ENCODE assay signal across 20 cellular contexts in the genomic region with DNA sequence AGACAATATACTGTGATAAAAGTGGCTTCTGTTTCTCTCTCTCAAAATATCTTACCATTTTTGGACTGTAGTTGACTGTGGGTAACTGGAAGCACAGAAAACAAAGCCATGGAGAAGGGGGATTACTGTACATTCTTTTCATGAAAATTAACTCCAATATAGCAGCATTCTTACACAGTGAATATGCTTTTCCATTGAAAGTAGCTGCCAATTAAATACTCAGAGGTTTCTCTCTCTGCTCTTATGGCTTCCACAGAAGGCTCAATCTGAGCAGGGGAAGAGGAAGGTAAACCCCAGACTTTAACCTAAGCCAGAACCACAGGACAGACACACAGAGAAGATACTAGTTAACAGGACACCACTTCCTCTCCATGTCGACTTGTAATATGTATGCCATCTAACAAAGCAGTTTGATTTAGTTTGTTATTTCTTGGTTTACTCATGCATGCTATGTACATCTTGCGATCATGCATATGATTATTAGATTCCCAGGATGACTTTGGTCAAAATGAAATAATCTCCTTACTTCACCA.
DNase-seq lines count a peak whose midpoint lies in the region; ATAC-seq and TF ChIP-seq lines count a peak whose summit lies in the region.
"Had no signal": no experiment of that assay in that cellular context is flagged by ENCODE, and none has a peak within 500 bp of the region (broad histone marks: within the 10 kb centered on the region; RNA-seq: fewer than 3 reads in every experiment).

No MANE protein-coding gene starts in this region.

- in situ Hi-C loops in KBM-7 (cut with MboI; ENCODE audit: low pct_unique_long_range_greater_than_20kb, low sequenced_read_pairs) = no loop called here

- ATAC-seq in natural killer cell = peak in 2 of 3 donors; percentile 40 to 71
- ATAC-seq in natural killer cell treated with Interleukin-12 subunit alpha and Interleukin-12 subunit beta and Interleukin-15 and Interleukin-18, amount 100 ng/mL, for 72 hours = no peak
- ATAC-seq in stimulated activated memory B cell treated with anti-CD40 and anti-IgM and Interleukin-4, amounts not matched to agents 10 μg/mL and 1 μg/mL and 100 μg/mL, for 72 hours = peak; percentile 37
- ATAC-seq: naive thymus-derived CD8-positive, alpha-beta T cell had no signal

- intact Hi-C loops in natural killer cell (cut with micrococcal nuclease) = no loop called here

- no peak overlapping the region for H3K4me3 Mint-ChIP-seq in natural killer cell
- H3K4me3 Mint-ChIP-seq in natural killer cell treated with Interleukin-12 subunit alpha and Interleukin-12 subunit beta and Interleukin-15 and Interleukin-18, amount 100 ng/mL, for 72 hours = no peak overlapping the region
- H3K4me3 Mint-ChIP-seq in stimulated activated memory B cell treated with anti-CD40 and anti-IgM and Interleukin-4, amounts not matched to agents 10 μg/mL and 1 μg/mL and 100 μg/mL, for 72 hours = no peak overlapping the region
- H3K4me3 Mint-ChIP-seq: activated T-cell treated with anti-CD3 and anti-CD28 coated beads, Interleukin-2, amount 50 U/mL, for 24 hours; mesothelial cell of epicardium; naive thymus-derived CD8-positive, alpha-beta T cell had no signal

- H3K9me3 Mint-ChIP-seq in natural killer cell = no peaks in the 10 kb centered on the region
- no peaks in the 10 kb centered on the region for H3K9me3 Mint-ChIP-seq in natural killer cell treated with Interleukin-12 subunit alpha and Interleukin-12 subunit beta and Interleukin-15 and Interleukin-18, amount 100 ng/mL, for 72 hours
- no peaks in the 10 kb centered on the region for H3K9me3 Mint-ChIP-seq in stimulated activated memory B cell treated with anti-CD40 and anti-IgM and Interleukin-4, amounts not matched to agents 10 μg/mL and 1 μg/mL and 100 μg/mL, for 72 hours
- H3K9me3 Mint-ChIP-seq: activated T-cell treated with anti-CD3 and anti-CD28 coated beads, Interleukin-2, amount 50 U/mL, for 24 hours; mesothelial cell of epicardium; naive thymus-derived CD8-positive, alpha-beta T cell had no signal

- no peaks in the 10 kb centered on the region for H3K36me3 Mint-ChIP-seq in natural killer cell
- H3K36me3 Mint-ChIP-seq in natural killer cell treated with Interleukin-12 subunit alpha and Interleukin-12 subunit beta and Interleukin-15 and Interleukin-18, amount 100 ng/mL, for 72 hours = no peaks in the 10 kb centered on the region
- H3K36me3 Mint-ChIP-seq in stimulated activated memory B cell treated with anti-CD40 and anti-IgM and Interleukin-4, amounts not matched to agents 10 μg/mL and 1 μg/mL and 100 μg/mL, for 72 hours = peaks cover 23% of the 10 kb centered on the region

- H3K27me3 Mint-ChIP-seq in natural killer cell (ENCODE audit: low read depth in 2 of 2) = no peaks in the 10 kb centered on the region
- no peaks in the 10 kb centered on the region for H3K27me3 Mint-ChIP-seq in natural killer cell treated with Interleukin-12 subunit alpha and Interleukin-12 subunit beta and Interleukin-15 and Interleukin-18, amount 100 ng/mL, for 72 hours
- no peaks in the 10 kb centered on the region for H3K27me3 Mint-ChIP-seq in stimulated activated memory B cell treated with anti-CD40 and anti-IgM and Interleukin-4, amounts not matched to agents 10 μg/mL and 1 μg/mL and 100 μg/mL, for 72 hours
- H3K27me3 Mint-ChIP-seq: activated T-cell treated with anti-CD3 and anti-CD28 coated beads, Interleukin-2, amount 50 U/mL, for 24 hours; naive thymus-derived CD8-positive, alpha-beta T cell had no signal

- no peak for DNase-seq in natural killer cell
- DNase-seq in natural killer cell treated with Interleukin-12 subunit alpha and Interleukin-12 subunit beta and Interleukin-15 and Interleukin-18, amount 100 ng/mL, for 72 hours (ENCODE audit: low spot score) = no peak
- DNase-seq in KBM-7 = peak; percentile 46
- peak; percentile 69 for DNase-seq in astrocyte of the hippocampus (ENCODE audit: low read depth, low spot score)
- no peak for DNase-seq in AG20443 (ENCODE audit: low spot score)
- DNase-seq in pons (ENCODE audit: low spot score) = no peak
- DNase-seq in amygdala (lab: John Stamatoyannopoulos, UW) = no peak
- DNase-seq: ACHN; activated gamma-delta T cell treated with Interleukin-2 at 50 U/mL for 16 hours; activated T-cell treated with anti-CD3 and anti-CD28 coated beads, Interleukin-2, amount 50 U/mL, for 24 hours; DMS53; naive thymus-derived CD8-positive, alpha-beta T cell; NCI-H1105 treated with DMSO at 0.1 percent for 48 hours; NCI-H2029; NCI-H2227 treated with DMSO at 0.1 percent for 48 hours; NCI-H69; spleen; stimulated activated CD4-positive, alpha-beta T cell treated with anti-CD3 and anti-CD28 coated beads, Interleukin-2, amount 100 ng/mL, for 48 hours had no signal

- peaks cover 24 to 40% of the 10 kb centered on the region in 2 donors for H3K4me1 Mint-ChIP-seq in natural killer cell
- H3K4me1 Mint-ChIP-seq in natural killer cell treated with Interleukin-12 subunit alpha and Interleukin-12 subunit beta and Interleukin-15 and Interleukin-18, amount 100 ng/mL, for 72 hours (ENCODE audit: low read depth in 2 of 2) = peaks cover 23 to 26% of the 10 kb centered on the region in 2 donors
- H3K4me1 Mint-ChIP-seq in stimulated activated memory B cell treated with anti-CD40 and anti-IgM and Interleukin-4, amounts not matched to agents 10 μg/mL and 1 μg/mL and 100 μg/mL, for 72 hours = peaks cover 45% of the 10 kb centered on the region

- TF ChIP-seq CTCF in natural killer cell (IDR thresholded peaks at IDR 0.05) = no peak

- no peak overlapping the region for H3K27ac Mint-ChIP-seq in natural killer cell
- no peak overlapping the region for H3K27ac Mint-ChIP-seq in natural killer cell treated with Interleukin-12 subunit alpha and Interleukin-12 subunit beta and Interleukin-15 and Interleukin-18, amount 100 ng/mL, for 72 hours
- H3K27ac Mint-ChIP-seq in stimulated activated memory B cell treated with anti-CD40 and anti-IgM and Interleukin-4, amounts not matched to agents 10 μg/mL and 1 μg/mL and 100 μg/mL, for 72 hours = no peak overlapping the region
- H3K27ac Mint-ChIP-seq: activated T-cell treated with anti-CD3 and anti-CD28 coated beads, Interleukin-2, amount 50 U/mL, for 24 hours; mesothelial cell of epicardium had no signal

Comparison
In these comparisons a context has a peak if more than half of its experiments do, and no peak if none do; other contexts are left out.
1. ATAC-seq: peak in natural killer cell (2 of 3) and stimulated activated memory B cell treated with anti-CD40 and anti-IgM and Interleukin-4, amounts not matched to agents 10 μg/mL and 1 μg/mL and 100 μg/mL, for 72 hours (single experiment); none in natural killer cell treated with Interleukin-12 subunit alpha and Interleukin-12 subunit beta and Interleukin-15 and Interleukin-18, amount 100 ng/mL, for 72 hours (0 of 2).
2. DNase-seq: peak in KBM-7 (single experiment) and astrocyte of the hippocampus (single experiment); none in natural killer cell (single experiment), natural killer cell treated with Interleukin-12 subunit alpha and Interleukin-12 subunit beta and Interleukin-15 and Interleukin-18, amount 100 ng/mL, for 72 hours (single experiment), AG20443 (single experiment), pons (single experiment) and amygdala (0 of 56).